15 cellular contexts compared by ENCODE assay signal in genomic region chr4:110633358-110634319, GRCh38. TPM values are rescaled to one million over a fixed set of nuclear protein-coding genes. Genes with fewer than 3 reads are reported as not detected.
DNase-seq lines count a peak whose midpoint lies in the region; ATAC-seq and TF ChIP-seq lines count a peak whose summit lies in the region.
"Had no signal": no experiment of that assay in that cellular context is flagged by ENCODE, and none has a peak within 500 bp of the region (broad histone marks: within the 10 kb centered on the region; RNA-seq: fewer than 3 reads in every experiment).

No MANE protein-coding gene starts in this region.

- H3K27ac Mint-ChIP-seq in nephron (peak overlapping the region; percentile 68 to 89 (median 81)), T-cell (no peak overlapping the region)
- H3K27ac Mint-ChIP-seq in stimulated activated effector memory CD8-positive, alpha-beta T cell treated with anti-CD3 and anti-CD28 coated beads, Interleukin-12 subunit alpha, Interleukin-12 subunit beta, amount 100 ng/mL, for 72 hours, result no peak overlapping the region

- ATAC-seq in foreskin keratinocyte, result peak; percentile 3
- no peak for ATAC-seq in stimulated activated effector memory CD8-positive, alpha-beta T cell treated with anti-CD3 and anti-CD28 coated beads, Interleukin-12 subunit alpha, Interleukin-12 subunit beta, amount 100 ng/mL, for 72 hours
- ATAC-seq in T-cell (replicated peaks in 1 of 4), result no peak
- ATAC-seq: left ventricle myocardium superior had no signal

- H3K4me1 ChIP-seq in cardiac muscle cell (ENCODE audit: low read depth) (peaks cover 17% of the 10 kb centered on the region), left ventricle myocardium inferior (peaks cover 46% of the 10 kb centered on the region), foreskin keratinocyte (no peaks in the 10 kb centered on the region), right atrium auricular region (peaks cover 0 to 40% of the 10 kb centered on the region in 2 donors)

- H3K4me1 Mint-ChIP-seq in nephron, result peaks cover 38% of the 10 kb centered on the region
- peaks cover 14% of the 10 kb centered on the region for H3K4me1 Mint-ChIP-seq in stimulated activated effector memory CD8-positive, alpha-beta T cell treated with anti-CD3 and anti-CD28 coated beads, Interleukin-12 subunit alpha, Interleukin-12 subunit beta, amount 100 ng/mL, for 72 hours
- peaks cover 15 to 23% (median 22%) of the 10 kb centered on the region in 3 donors for H3K4me1 Mint-ChIP-seq in T-cell

- H3K27ac ChIP-seq in cardiac muscle cell (no peak overlapping the region), left ventricle myocardium inferior (replicated peaks) (no peak overlapping the region), foreskin keratinocyte (peak overlapping the region; percentile 83), RWPE1 (no peak overlapping the region), right atrium auricular region (no peak overlapping the region)
- H3K27ac ChIP-seq: suprapubic skin had no signal

- POLR2A ChIA-PET in RWPE1 (lab: Yijun Ruan, JAX; ENCODE audit: low non-redundant PET), result no interaction called here
- POLR2A ChIA-PET in T-cell (lab: Charles Lee), result no interaction called here

- H3K36me3 Mint-ChIP-seq in nephron (ENCODE audit: low read depth) (peaks cover 9% of the 10 kb centered on the region), T-cell (peaks cover 13% of the 10 kb centered on the region)
- H3K36me3 Mint-ChIP-seq in stimulated activated effector memory CD8-positive, alpha-beta T cell treated with anti-CD3 and anti-CD28 coated beads, Interleukin-12 subunit alpha, Interleukin-12 subunit beta, amount 100 ng/mL, for 72 hours, result peaks cover 13% of the 10 kb centered on the region

- CTCF ChIA-PET in RWPE1 (lab: Yijun Ruan, JAX), result interaction anchor here (0.5 to 1.6 kb wide), 2 partner anchors 325 to 728 kb away, joined by 3 to 4 read pairs; no protein-coding TSS in a partner anchor
- CTCF ChIA-PET in T-cell (lab: Charles Lee), result no interaction called here

- H3K27me3 Mint-ChIP-seq in nephron (ENCODE audit: low read depth) (peaks cover 97% of the 10 kb centered on the region), T-cell (peaks cover 64 to 79% of the 10 kb centered on the region in 2 donors)

- intact Hi-C loops in left ventricle myocardium inferior (cut with micrococcal nuclease), result no loop called here

- DNase-seq in cardiac muscle cell (ENCODE audit: low read depth in 1 of 2, low spot score in 1 of 2) (no peak), left ventricle myocardium inferior (no peak), foreskin keratinocyte (peak; percentile 42 to 75), RWPE1 (ENCODE audit: low spot score) (no peak), T-cell (no peak), right atrium auricular region (ENCODE audit: low spot score) (no peak)
- DNase-seq in stimulated activated effector memory CD8-positive, alpha-beta T cell treated with anti-CD3 and anti-CD28 coated beads, Interleukin-12 subunit alpha, Interleukin-12 subunit beta, amount 100 ng/mL, for 72 hours (ENCODE audit: low spot score in 2 of 2), result no peak
- DNase-seq: activated CD4-positive, alpha-beta T cell treated with anti-CD3 and anti-CD28 coated beads, Interleukin-2, amount 50 U/mL, for 1 hour; activated naive CD4-positive, alpha-beta T cell; left ventricle myocardium superior; MM.1S; NCI-H2081; stimulated activated CD4-positive, alpha-beta T cell treated with anti-CD3 and anti-CD28 coated beads, Interleukin-12 subunit alpha, Interleukin-12 subunit beta, amount 100 ng/mL, for 4 hours had no signal

- H3K9me3 Mint-ChIP-seq in nephron, result no peaks in the 10 kb centered on the region
- H3K9me3 Mint-ChIP-seq in stimulated activated effector memory CD8-positive, alpha-beta T cell treated with anti-CD3 and anti-CD28 coated beads, Interleukin-12 subunit alpha, Interleukin-12 subunit beta, amount 100 ng/mL, for 72 hours, result no peaks in the 10 kb centered on the region
- H3K9me3 Mint-ChIP-seq in T-cell, result peaks cover 0 to 10% (median 3%) of the 10 kb centered on the region in 3 donors

- H3K4me3 Mint-ChIP-seq in nephron (peak overlapping the region; percentile 86), T-cell (peak overlapping the region in 1 of 3 donors; percentile 16)
- no peak overlapping the region for H3K4me3 Mint-ChIP-seq in stimulated activated effector memory CD8-positive, alpha-beta T cell treated with anti-CD3 and anti-CD28 coated beads, Interleukin-12 subunit alpha, Interleukin-12 subunit beta, amount 100 ng/mL, for 72 hours

- H3K27me3 ChIP-seq in cardiac muscle cell, result peaks cover 100% of the 10 kb centered on the region
- H3K27me3 ChIP-seq in left ventricle myocardium inferior (ENCODE audit: low read depth), result peaks cover 100% of the 10 kb centered on the region
- H3K27me3 ChIP-seq in foreskin keratinocyte, result no peaks in the 10 kb centered on the region
- peaks cover 58 to 83% of the 10 kb centered on the region in 2 donors for H3K27me3 ChIP-seq in right atrium auricular region

- no peak for TF ChIP-seq CTCF in cardiac muscle cell (IDR thresholded peaks at IDR 0.05; ENCODE audit: low read depth, low read length)
- no peak for TF ChIP-seq CTCF in left ventricle myocardium inferior (IDR thresholded peaks at IDR 0.05; ENCODE audit: borderline replicate concordance)
- TF ChIP-seq CTCF in foreskin keratinocyte (conservative IDR thresholded peaks at IDR 0.05), result no peak
- TF ChIP-seq CTCF in nephron (IDR thresholded peaks at IDR 0.05; ENCODE audit: unreplicated experiment in 3 of 3), result no peak
- TF ChIP-seq CTCF in RWPE1 (conservative IDR thresholded peaks at IDR 0.05; ENCODE audit: low read depth), result no peak
- no peak for TF ChIP-seq CTCF in right atrium auricular region (IDR thresholded peaks at IDR 0.05)

- H3K9me3 ChIP-seq in cardiac muscle cell (ENCODE audit: low read depth), result no peaks in the 10 kb centered on the region
- H3K9me3 ChIP-seq in left ventricle myocardium inferior (replicated peaks), result no peaks in the 10 kb centered on the region
- H3K9me3 ChIP-seq in right atrium auricular region, result no peaks in the 10 kb centered on the region
- H3K9me3 ChIP-seq: suprapubic skin had no signal

- H3K36me3 ChIP-seq in cardiac muscle cell (no peaks in the 10 kb centered on the region), left ventricle myocardium inferior (no peaks in the 10 kb centered on the region), right atrium auricular region (no peaks in the 10 kb centered on the region)
- H3K36me3 ChIP-seq: suprapubic skin had no signal

- H3K4me3 ChIP-seq in cardiac muscle cell (peak overlapping the region; percentile 4), left ventricle myocardium inferior (no peak overlapping the region), right atrium auricular region (no peak overlapping the region)
- H3K4me3 ChIP-seq: suprapubic skin had no signal

RNA-seq across cellular contexts. Expression of gene PITX2, which starts 10.8 kb away (rescaled TPM):
- total RNA-seq in cardiac muscle cell, result 1.5 and 4.7 TPM in 2 replicates
- polyA plus RNA-seq in cardiac muscle cell, result 0.77 and 7.0 TPM in 2 replicates
- total RNA-seq in left ventricle myocardium inferior, result not detected
- total RNA-seq in foreskin keratinocyte, result 22.2 and 27.1 TPM in 2 replicates
- polyA plus RNA-seq in foreskin keratinocyte, result 15.4 and 19.3 TPM in 2 replicates
- total RNA-seq in T-cell, result not detected
- total RNA-seq in right atrium auricular region, result 10 to 100 TPM in 1 of 2 donors, under 1 TPM in 1; 0.24 to 25.4 TPM

Comparison
In these comparisons a context has a peak if more than half of its experiments do, and no peak if none do; other contexts are left out.
1. DNase-seq: peak in foreskin keratinocyte (2 of 2); none in cardiac muscle cell (0 of 2), left ventricle myocardium inferior (single experiment), stimulated activated effector memory CD8-positive, alpha-beta T cell treated with anti-CD3 and anti-CD28 coated beads, Interleukin-12 subunit alpha, Interleukin-12 subunit beta, amount 100 ng/mL, for 72 hours (0 of 2), RWPE1 (single experiment), T-cell (0 of 34) and right atrium auricular region (single experiment).
2. H3K27ac Mint-ChIP-seq: peak in nephron (3 of 3); none in stimulated activated effector memory CD8-positive, alpha-beta T cell treated with anti-CD3 and anti-CD28 coated beads, Interleukin-12 subunit alpha, Interleukin-12 subunit beta, amount 100 ng/mL, for 72 hours (single experiment) and T-cell (0 of 2).